Comparison of ENCODE assay signal across 1 cellular context in the genomic region with DNA sequence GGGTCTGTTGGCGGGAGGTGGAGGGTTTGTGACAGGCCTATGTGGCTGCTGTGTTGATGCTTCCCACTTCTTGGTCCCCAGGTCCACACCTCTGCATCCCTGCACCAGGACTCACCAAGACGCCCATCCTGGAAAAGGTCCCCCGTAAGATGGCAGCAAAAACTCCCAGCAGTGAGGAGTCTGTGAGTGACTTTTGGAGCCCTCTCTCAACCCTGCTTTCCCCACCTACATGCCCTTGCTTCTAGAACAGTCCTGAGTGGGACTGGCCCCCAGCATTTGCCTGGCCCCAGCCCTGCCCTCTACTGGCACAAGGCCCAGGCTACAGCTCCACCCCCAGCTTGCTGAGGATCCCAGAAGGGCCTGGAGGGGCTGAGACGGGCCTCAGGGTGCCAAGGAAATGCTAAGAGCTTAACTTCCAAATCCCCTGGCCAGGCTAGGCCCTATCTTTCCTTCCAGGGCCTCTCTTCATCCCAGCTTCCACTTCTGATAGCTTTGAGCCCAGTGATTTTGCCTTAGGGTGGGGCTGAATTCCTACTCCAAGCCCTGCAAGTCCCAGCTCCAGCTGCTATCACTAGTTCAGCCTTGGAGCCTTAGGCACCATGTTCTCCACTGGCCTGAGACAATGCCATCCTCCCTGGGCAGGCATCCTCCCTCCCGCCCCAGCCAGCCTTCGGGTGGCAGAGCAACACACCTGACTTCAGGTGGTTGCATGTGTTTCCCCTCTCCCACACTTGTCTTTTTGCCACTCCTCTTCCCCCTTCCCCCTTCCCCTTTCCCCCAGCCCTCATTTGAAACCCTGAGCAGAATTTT.
TF ChIP-seq lines count a peak whose summit lies in the region.

No MANE protein-coding gene starts in this region.

TF ChIP-seq in H1, 55 proteins besides CTCF, POLR2A, EP300 and RAD21:
- TF ChIP-seq CBX5 (IDR thresholded peaks at IDR 0.05; ENCODE audit: low read depth, low read length) (no peak), GTF2F1 (IDR thresholded peaks at IDR 0.05; ENCODE audit: borderline replicate concordance, low read depth, low read length) (no peak), YY1 (IDR thresholded peaks at IDR 0.05; ENCODE audit: low read depth, low read length) (no peak), JUND (IDR thresholded peaks at IDR 0.05; ENCODE audit: low read length) (no peak), CBX8 (IDR thresholded peaks at IDR 0.05; ENCODE audit: borderline replicate concordance, low read depth, low read length) (no peak), NRF1 (IDR thresholded peaks at IDR 0.05; ENCODE audit: low read depth, low read length) (no peak), CTBP2 (IDR thresholded peaks at IDR 0.05; ENCODE audit: borderline replicate concordance, insufficient read depth, insufficient read length, low read length) (no peak), RNF2 (IDR thresholded peaks at IDR 0.05; ENCODE audit: borderline replicate concordance, low read depth, low read length, missing control alignments, poor library complexity, severe bottlenecking) (no peak), EZH2 (IDR thresholded peaks at IDR 0.05; ENCODE audit: low read depth, low read length, severe bottlenecking) (no peak), NANOG (IDR thresholded peaks at IDR 0.05; ENCODE audit: insufficient read depth, low read depth, low read length, poor library complexity, severe bottlenecking) (no peak), KDM4A (IDR thresholded peaks at IDR 0.05; ENCODE audit: low read depth, low read length, severe bottlenecking) (no peak), HDAC6 (IDR thresholded peaks at IDR 0.05; ENCODE audit: low read depth, low read length) (no peak), EGR1 (IDR thresholded peaks at IDR 0.05; ENCODE audit: borderline replicate concordance, low read depth, low read length) (no peak), SAP30 (IDR thresholded peaks at IDR 0.05; ENCODE audit: insufficient read depth, insufficient replicate concordance, low read length) (no peak), SP4 (IDR thresholded peaks at IDR 0.05; ENCODE audit: low read length) (no peak), TEAD4 (IDR thresholded peaks at IDR 0.05; ENCODE audit: low read depth, low read length) (no peak), RFX5 (IDR thresholded peaks at IDR 0.05; ENCODE audit: borderline replicate concordance, low read depth, low read length) (no peak)
- TF ChIP-seq, protein P1, sequence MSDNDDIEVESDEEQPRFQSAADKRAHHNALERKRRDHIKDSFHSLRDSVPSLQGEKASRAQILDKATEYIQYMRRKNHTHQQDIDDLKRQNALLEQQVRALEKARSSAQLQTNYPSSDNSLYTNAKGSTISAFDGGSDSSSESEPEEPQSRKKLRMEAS (IDR thresholded peaks at IDR 0.05), result no peak
- TF ChIP-seq, protein P2, sequence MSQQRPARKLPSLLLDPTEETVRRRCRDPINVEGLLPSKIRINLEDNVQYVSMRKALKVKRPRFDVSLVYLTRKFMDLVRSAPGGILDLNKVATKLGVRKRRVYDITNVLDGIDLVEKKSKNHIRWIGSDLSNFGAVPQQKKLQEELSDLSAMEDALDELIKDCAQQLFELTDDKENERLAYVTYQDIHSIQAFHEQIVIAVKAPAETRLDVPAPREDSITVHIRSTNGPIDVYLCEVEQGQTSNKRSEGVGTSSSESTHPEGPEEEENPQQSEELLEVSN (IDR thresholded peaks at IDR 0.05), result no peak
- TF ChIP-seq, protein P3, sequence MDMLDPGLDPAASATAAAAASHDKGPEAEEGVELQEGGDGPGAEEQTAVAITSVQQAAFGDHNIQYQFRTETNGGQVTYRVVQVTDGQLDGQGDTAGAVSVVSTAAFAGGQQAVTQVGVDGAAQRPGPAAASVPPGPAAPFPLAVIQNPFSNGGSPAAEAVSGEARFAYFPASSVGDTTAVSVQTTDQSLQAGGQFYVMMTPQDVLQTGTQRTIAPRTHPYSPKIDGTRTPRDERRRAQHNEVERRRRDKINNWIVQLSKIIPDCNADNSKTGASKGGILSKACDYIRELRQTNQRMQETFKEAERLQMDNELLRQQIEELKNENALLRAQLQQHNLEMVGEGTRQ (IDR thresholded peaks at IDR 0.05; ENCODE audit: low read length), result no peak
